ENCODE assay signal across 8 cellular contexts in genomic region chr16:88782454-88783390, GRCh38. TPM values are rescaled to one million over a fixed set of nuclear protein-coding genes. Genes with fewer than 3 reads are reported as not detected.
DNase-seq lines count a peak whose midpoint lies in the region; ATAC-seq and TF ChIP-seq lines count a peak whose summit lies in the region.

No MANE protein-coding gene starts in this region.

- H3K36me3 Mint-ChIP-seq in dendritic cell treated with granulocyte-macrophage colony-stimulating factor and Interleukin-4, amounts not matched to agents 40 ng/mL and 50 ng/mL, for 4 days (ENCODE audit: low read depth) = peaks cover 28% of the 10 kb centered on the region
- H3K36me3 Mint-ChIP-seq in nephron progenitor cell (ENCODE audit: low read depth) = no peaks in the 10 kb centered on the region

- peak overlapping the region; percentile 87 for H3K4me3 Mint-ChIP-seq in dendritic cell treated with granulocyte-macrophage colony-stimulating factor and Interleukin-4, amounts not matched to agents 40 ng/mL and 50 ng/mL, for 4 days
- H3K4me3 Mint-ChIP-seq in nephron progenitor cell = peak overlapping the region; percentile 21

- no peaks in the 10 kb centered on the region for H3K36me3 ChIP-seq in HEK293 (ENCODE audit: control insufficient read depth in 2 of 2, insufficient read depth in 1 of 2, low read length in 2 of 2)
- no peaks in the 10 kb centered on the region for H3K36me3 ChIP-seq in upper lobe of right lung

- CTCF ChIA-PET in HEK293 (lab: Yijun Ruan, JAX) = interaction anchor here (0.6 to 3.3 kb wide), 8 partner anchors 10 to 40 kb away, joined by 3 to 16 read pairs (median 5); no protein-coding TSS in a partner anchor

- H3K4me1 Mint-ChIP-seq in dendritic cell treated with granulocyte-macrophage colony-stimulating factor and Interleukin-4, amounts not matched to agents 40 ng/mL and 50 ng/mL, for 4 days (ENCODE audit: low read depth) = peaks cover 67% of the 10 kb centered on the region
- H3K4me1 Mint-ChIP-seq in nephron progenitor cell = peaks cover 37% of the 10 kb centered on the region

- peak overlapping the region; percentile 76; the same call in 1 of the 2 replicates for H3K27ac ChIP-seq in HEK293 (ENCODE audit: extremely low read depth, low read depth, low read length)
- H3K27ac ChIP-seq in upper lobe of right lung = peak overlapping the region; percentile 79

- POLR2A ChIA-PET in HEK293 (lab: Yijun Ruan, JAX) = interaction anchor here (1.2 to 6.7 kb wide), 4 partner anchors 13 to 19 kb away, joined by 4 to 97 read pairs (median 6); no protein-coding TSS in a partner anchor

- no peaks in the 10 kb centered on the region for H3K27me3 Mint-ChIP-seq in dendritic cell treated with granulocyte-macrophage colony-stimulating factor and Interleukin-4, amounts not matched to agents 40 ng/mL and 50 ng/mL, for 4 days
- H3K27me3 Mint-ChIP-seq in nephron progenitor cell (ENCODE audit: low read depth, poor library complexity) = peaks cover 63% of the 10 kb centered on the region

- no peaks in the 10 kb centered on the region for H3K9me3 Mint-ChIP-seq in dendritic cell treated with granulocyte-macrophage colony-stimulating factor and Interleukin-4, amounts not matched to agents 40 ng/mL and 50 ng/mL, for 4 days
- H3K9me3 Mint-ChIP-seq in nephron progenitor cell = no peaks in the 10 kb centered on the region

- ATAC-seq in upper lobe of right lung = no peak

- H3K27ac Mint-ChIP-seq in dendritic cell treated with granulocyte-macrophage colony-stimulating factor and Interleukin-4, amounts not matched to agents 40 ng/mL and 50 ng/mL, for 4 days = peak overlapping the region; percentile 93
- H3K27ac Mint-ChIP-seq in nephron progenitor cell = no peak overlapping the region

- peak; percentile 18; the same call in 1 of the 2 replicates for TF ChIP-seq CTCF in HEK293 (tag by site-specific recombination; IDR thresholded peaks at IDR 0.05)
- no peak for TF ChIP-seq CTCF in nephron progenitor cell (IDR thresholded peaks at IDR 0.05)
- no peak for TF ChIP-seq CTCF in upper lobe of right lung (IDR thresholded peaks at IDR 0.05)

- no peak overlapping the region; the same call in 1 of the 2 replicates for H3K4me3 ChIP-seq in HEK293 (ENCODE audit: low read depth, low read length)
- H3K4me3 ChIP-seq in upper lobe of right lung = peak overlapping the region; percentile 54

- H3K4me1 ChIP-seq in HEK293 (ENCODE audit: control insufficient read depth, insufficient read depth, low read length) = peaks cover 29% of the 10 kb centered on the region
- peaks cover 54% of the 10 kb centered on the region for H3K4me1 ChIP-seq in upper lobe of right lung

- peak; percentile 53 for DNase-seq in activated CD4-positive, alpha-beta T cell treated with anti-CD3 and anti-CD28 coated beads for 1 hour
- DNase-seq in nephron progenitor cell (peak; percentile 8), upper lobe of right lung (no peak), NCI-H2196 (lab: John Stamatoyannopoulos, UW; ENCODE audit: unreplicated experiment) (no peak), NCI-H446 treated with DMSO at 0.1 percent for 48 hours (lab: John Stamatoyannopoulos, UW) (no peak), NCI-H1092 treated with DMSO at 0.1 percent for 48 hours (lab: John Stamatoyannopoulos, UW) (no peak)

- H3K9me3 ChIP-seq in HEK293 (ENCODE audit: control insufficient read depth, insufficient read depth, low read depth, low read length) = no peaks in the 10 kb centered on the region
- no peaks in the 10 kb centered on the region for H3K9me3 ChIP-seq in upper lobe of right lung

- no peaks in the 10 kb centered on the region for H3K27me3 ChIP-seq in upper lobe of right lung

- intact Hi-C loops in dendritic cell treated with granulocyte-macrophage colony-stimulating factor and Interleukin-4, amounts not matched to agents 40 ng/mL and 50 ng/mL, for 4 days (cut with micrococcal nuclease) = no loop called here
- intact Hi-C loops in upper lobe of right lung (cut with DNase I) = no loop called here

TF ChIP-seq in HEK293, 187 proteins besides CTCF, POLR2A, EP300 and RAD21 (continues in another document):
- TF ChIP-seq RBAK (tag by site-specific recombination; IDR thresholded peaks at IDR 0.05) (no peak), ZNF473 (tag by site-specific recombination; IDR thresholded peaks at IDR 0.05) (no peak), ZNF2 (tag by site-specific recombination; IDR thresholded peaks at IDR 0.05) (no peak), ZNF335 (tag by site-specific recombination; conservative IDR thresholded peaks at IDR 0.05) (peak; percentile 74), ZNF558 (tag by site-specific recombination; IDR thresholded peaks at IDR 0.05) (no peak), SALL2 (tag by site-specific recombination; IDR thresholded peaks at IDR 0.05; ENCODE audit: borderline replicate concordance) (no peak), ZNF626 (tag by site-specific recombination; IDR thresholded peaks at IDR 0.05) (no peak), HOXC10 (CRISPR knock-in tag; IDR thresholded peaks at IDR 0.05) (no peak), ZBTB48 (tag by site-specific recombination; IDR thresholded peaks at IDR 0.05) (no peak), ZBTB21 (tag by site-specific recombination; IDR thresholded peaks at IDR 0.05) (no peak), ZNF354C (tag by site-specific recombination; IDR thresholded peaks at IDR 0.05; ENCODE audit: borderline replicate concordance, low read depth) (no peak), ZNF596 (tag by site-specific recombination; IDR thresholded peaks at IDR 0.05) (no peak), ZNF157 (tag by site-specific recombination; IDR thresholded peaks at IDR 0.05) (no peak), REST (tag by site-specific recombination; IDR thresholded peaks at IDR 0.05) (no peak), ZNF660 (tag by site-specific recombination; IDR thresholded peaks at IDR 0.05) (peak; percentile 81), GLIS1 (tag by site-specific recombination; IDR thresholded peaks at IDR 0.05) (peak; percentile 91), SP7 (tag by site-specific recombination; IDR thresholded peaks at IDR 0.05) (peak; percentile 43), GLIS2 (tag by site-specific recombination; IDR thresholded peaks at IDR 0.05) (peak; percentile 18), ZNF10 (tag by site-specific recombination; IDR thresholded peaks at IDR 0.05) (peak; percentile 97), ZNF549 (tag by site-specific recombination; IDR thresholded peaks at IDR 0.05) (no peak), ZFHX2 (tag by site-specific recombination; conservative IDR thresholded peaks at IDR 0.05) (peak; percentile 47), ZNF184 (tag by site-specific recombination; IDR thresholded peaks at IDR 0.05) (no peak), MYNN (tag by site-specific recombination; IDR thresholded peaks at IDR 0.05; ENCODE audit: borderline replicate concordance) (0 out of 2 replicates have a peak, but pooled peaks have one; percentile 23), ZNF341 (tag by site-specific recombination; IDR thresholded peaks at IDR 0.05; ENCODE audit: low read depth) (peak; percentile 20; the same call in 1 of the 2 replicates), PATZ1 (tag by site-specific recombination; IDR thresholded peaks at IDR 0.05) (peak; percentile 82), ZNF391 (tag by site-specific recombination; IDR thresholded peaks at IDR 0.05; ENCODE audit: borderline replicate concordance, low read depth) (no peak)

RNA-seq across cellular contexts. Expression of gene PIEZO1, which starts 2.3 kb away (rescaled TPM):
- total RNA-seq in upper lobe of right lung = 196 TPM

RNA-seq across cellular contexts. Expression of gene CDT1, which starts 20.9 kb away (rescaled TPM):
- total RNA-seq in upper lobe of right lung = 1.0 TPM

RNA-seq across cellular contexts. Expression of gene APRT, which starts 29.0 kb away (rescaled TPM):
- total RNA-seq in upper lobe of right lung = 85.2 TPM

Comparison
In these comparisons a context has a peak if more than half of its experiments do, and no peak if none do; other contexts are left out.
1. DNase-seq: peak in activated CD4-positive, alpha-beta T cell treated with anti-CD3 and anti-CD28 coated beads for 1 hour (single experiment) and nephron progenitor cell (single experiment); none in upper lobe of right lung (single experiment), NCI-H2196 (single experiment), NCI-H446 treated with DMSO at 0.1 percent for 48 hours (single experiment) and NCI-H1092 treated with DMSO at 0.1 percent for 48 hours (single experiment).